ENCODE assay signal across 15 cellular contexts in genomic region chr21:44924611-44925010, GRCh38. TPM values are rescaled to one million over a fixed set of nuclear protein-coding genes. Genes with fewer than 3 reads are reported as not detected.
DNase-seq lines count a peak whose midpoint lies in the region; ATAC-seq and TF ChIP-seq lines count a peak whose summit lies in the region.
"Had no signal": no experiment of that assay in that cellular context is flagged by ENCODE, and none has a peak within 500 bp of the region (broad histone marks: within the 10 kb centered on the region; RNA-seq: fewer than 3 reads in every experiment).

No MANE protein-coding gene starts in this region.

- H3K4me3 Mint-ChIP-seq in activated naive CD4-positive, alpha-beta T cell treated with anti-CD3 and anti-CD28 coated beads, Interleukin-2, amount 10 ng/mL, durations not matched to agents 7 days and 5 days: peak overlapping the region; percentile 11
- H3K4me3 Mint-ChIP-seq in activated CD8-positive, alpha-beta T cell treated with anti-CD3 and anti-CD28 coated beads for 36 hours: peak overlapping the region; percentile 100
- H3K4me3 Mint-ChIP-seq in immature natural killer cell: peak overlapping the region; percentile 67 to 91 (median 87)

- intact Hi-C loops in activated CD8-positive, alpha-beta T cell treated with anti-CD3 and anti-CD28 coated beads for 36 hours (cut with micrococcal nuclease): loop anchor here (5.0 to 10.0 kb wide), 2 partner anchors 32 to 50 kb away; partner anchors contain the start of gene PTTG1IP
- intact Hi-C loops in transverse colon (cut with DNase I; ENCODE audit: low total_unique reads): no loop called here
- intact Hi-C loops in vagina (cut with DNase I): no loop called here

- H3K4me1 Mint-ChIP-seq in activated naive CD4-positive, alpha-beta T cell treated with anti-CD3 and anti-CD28 coated beads, Interleukin-2, amount 10 ng/mL, durations not matched to agents 7 days and 5 days: peaks cover 84% of the 10 kb centered on the region
- H3K4me1 Mint-ChIP-seq in activated CD8-positive, alpha-beta T cell treated with anti-CD3 and anti-CD28 coated beads for 36 hours (ENCODE audit: low read depth): peaks cover 69% of the 10 kb centered on the region
- H3K4me1 Mint-ChIP-seq in immature natural killer cell: peaks cover 84 to 90% of the 10 kb centered on the region in 2 donors

- no peak for ATAC-seq in activated CD8-positive, alpha-beta T cell treated with anti-CD3 and anti-CD28 coated beads for 36 hours
- no peak for ATAC-seq in GM19463 (IDR thresholded peaks at IDR 0.05; ENCODE audit: unreplicated experiment)
- ATAC-seq: HCT116, Panc1 had no signal

- H3K4me3 ChIP-seq in transverse colon (no peak overlapping the region), vagina (no peak overlapping the region)
- H3K4me3 ChIP-seq: cardiac muscle cell, esophagus muscularis mucosa, ovary had no signal

- TF ChIP-seq EP300 in transverse colon (IDR thresholded peaks at IDR 0.05; ENCODE audit: low read depth): no peak

- CTCF ChIA-PET in activated naive CD4-positive, alpha-beta T cell treated with anti-CD3 and anti-CD28 coated beads, Interleukin-2, amount 10 ng/mL, durations not matched to agents 7 days and 5 days (lab: Charles Lee): interaction anchor here (0.7 kb wide), 1 partner anchor 11 kb away, joined by 3 read pairs; no protein-coding TSS in a partner anchor
- CTCF ChIA-PET in activated CD8-positive, alpha-beta T cell treated with anti-CD3 and anti-CD28 coated beads for 36 hours (lab: Charles Lee): no interaction called here

- peaks cover 0 to 19% (median 5%) of the 10 kb centered on the region in 4 donors for H3K4me1 ChIP-seq in transverse colon
- peaks cover 9% of the 10 kb centered on the region for H3K4me1 ChIP-seq in vagina

- no peak for TF ChIP-seq POLR2A in transverse colon (IDR thresholded peaks at IDR 0.05)
- no peak for TF ChIP-seq POLR2A in vagina (IDR thresholded peaks at IDR 0.05)

- no peaks in the 10 kb centered on the region for H3K27me3 Mint-ChIP-seq in activated naive CD4-positive, alpha-beta T cell treated with anti-CD3 and anti-CD28 coated beads, Interleukin-2, amount 10 ng/mL, durations not matched to agents 7 days and 5 days
- no peaks in the 10 kb centered on the region for H3K27me3 Mint-ChIP-seq in activated CD8-positive, alpha-beta T cell treated with anti-CD3 and anti-CD28 coated beads for 36 hours
- H3K27me3 Mint-ChIP-seq in immature natural killer cell (ENCODE audit: low read depth in 3 of 3): peaks cover 8 to 19% (median 15%) of the 10 kb centered on the region in 3 donors

- H3K36me3 Mint-ChIP-seq in activated naive CD4-positive, alpha-beta T cell treated with anti-CD3 and anti-CD28 coated beads, Interleukin-2, amount 10 ng/mL, durations not matched to agents 7 days and 5 days: peaks cover 40% of the 10 kb centered on the region
- H3K36me3 Mint-ChIP-seq in activated CD8-positive, alpha-beta T cell treated with anti-CD3 and anti-CD28 coated beads for 36 hours (ENCODE audit: low read depth): peaks cover 51% of the 10 kb centered on the region
- H3K36me3 Mint-ChIP-seq in immature natural killer cell: peaks cover 0 to 4% (median 0%) of the 10 kb centered on the region in 3 donors

- POLR2A ChIA-PET in activated CD8-positive, alpha-beta T cell treated with anti-CD3 and anti-CD28 coated beads for 36 hours (lab: Charles Lee): interaction anchor here (4.6 kb wide), 1 partner anchor 11 kb away, joined by 34 read pairs; no protein-coding TSS in a partner anchor

- H3K27ac Mint-ChIP-seq in activated naive CD4-positive, alpha-beta T cell treated with anti-CD3 and anti-CD28 coated beads, Interleukin-2, amount 10 ng/mL, durations not matched to agents 7 days and 5 days: peak overlapping the region; percentile 98
- H3K27ac Mint-ChIP-seq in activated CD8-positive, alpha-beta T cell treated with anti-CD3 and anti-CD28 coated beads for 36 hours: peak overlapping the region; percentile 96
- H3K27ac Mint-ChIP-seq in immature natural killer cell: peak overlapping the region; percentile 86 to 97 (median 94)

- no peak for TF ChIP-seq CTCF in activated CD8-positive, alpha-beta T cell treated with anti-CD3 and anti-CD28 coated beads for 36 hours (IDR thresholded peaks at IDR 0.05)
- TF ChIP-seq CTCF in transverse colon (IDR thresholded peaks at IDR 0.05): no peak
- TF ChIP-seq CTCF in vagina (IDR thresholded peaks at IDR 0.05): no peak

- H3K36me3 ChIP-seq in transverse colon (no peaks in the 10 kb centered on the region), vagina (no peaks in the 10 kb centered on the region)
- H3K36me3 ChIP-seq: cardiac muscle cell, esophagus muscularis mucosa, ovary had no signal

- DNase-seq in activated naive CD4-positive, alpha-beta T cell treated with anti-CD3 and anti-CD28 coated beads, Interleukin-2, amount 10 ng/mL, durations not matched to agents 7 days and 5 days: no peak
- DNase-seq in activated naive CD4-positive, alpha-beta T cell treated with Interleukin-2 at 50 U/mL for 16 hours: no peak
- no peak for DNase-seq in activated CD8-positive, alpha-beta T cell treated with anti-CD3 and anti-CD28 coated beads for 36 hours
- DNase-seq in immature natural killer cell (no peak), transverse colon (no peak), vagina (ENCODE audit: extremely low spot score in 2 of 2) (no peak), NCI-H69 (lab: John Stamatoyannopoulos, UW) (no peak)
- DNase-seq: NCI-H345, ovary had no signal

- H3K27me3 ChIP-seq in transverse colon (peaks cover 46% of the 10 kb centered on the region), vagina (no peaks in the 10 kb centered on the region)
- H3K27me3 ChIP-seq: ovary had no signal

- H3K9me3 Mint-ChIP-seq in activated naive CD4-positive, alpha-beta T cell treated with anti-CD3 and anti-CD28 coated beads, Interleukin-2, amount 10 ng/mL, durations not matched to agents 7 days and 5 days: peaks cover 7% of the 10 kb centered on the region
- no peaks in the 10 kb centered on the region for H3K9me3 Mint-ChIP-seq in activated CD8-positive, alpha-beta T cell treated with anti-CD3 and anti-CD28 coated beads for 36 hours
- H3K9me3 Mint-ChIP-seq in immature natural killer cell: no peaks in the 10 kb centered on the region

- H3K9me3 ChIP-seq in transverse colon (no peaks in the 10 kb centered on the region), vagina (no peaks in the 10 kb centered on the region)
- H3K9me3 ChIP-seq: esophagus muscularis mucosa had no signal

- in situ Hi-C loops in transverse colon (cut with MboI; ENCODE audit: low pct_ligation_motif_present in 1 of 4, low pct_unique_long_range_greater_than_20kb in 1 of 4, low sequenced_read_pairs in 3 of 4): loop anchor here in 1 of 4 donors (25.0 kb wide), 1 partner anchor 112 kb away; the partner anchor contains the start of genes SUMO3 and UBE2G2

- H3K27ac ChIP-seq in transverse colon (peak overlapping the region in 3 of 4 donors; percentile 5 to 16 (median 7)), vagina (no peak overlapping the region)
- H3K27ac ChIP-seq: cardiac muscle cell, ovary had no signal

- 78 to 79% methylated on average over 6 to 7 of the region's 7 CpGs for WGBS in transverse colon (ENCODE audit: low coverage in 1 of 2), 2 donors

RNA-seq across cellular contexts. Expression of gene ITGB2, which starts 3.9 kb away (rescaled TPM):
- 100 to 1,000 TPM; 340 to 343 TPM for total RNA-seq in activated CD8-positive, alpha-beta T cell treated with anti-CD3 and anti-CD28 coated beads for 36 hours
- polyA plus RNA-seq in immature natural killer cell: 1,000 to 10,000 TPM; 1,416 to 2,161 (median 1,452) TPM
- total RNA-seq in transverse colon: 10 to 100 TPM; 14.2 to 32.4 (median 24.9) TPM
- 35.1 TPM for total RNA-seq in vagina
- total RNA-seq: G401 had no signal

RNA-seq across cellular contexts. Expression of gene SLX9, which starts 15.2 kb away (rescaled TPM):
- total RNA-seq in activated CD8-positive, alpha-beta T cell treated with anti-CD3 and anti-CD28 coated beads for 36 hours: 10 to 100 TPM; 76.0 to 76.5 TPM
- 10 to 100 TPM in 2 of 3 donors, 1 to 10 TPM in 1; 7.1 to 12.4 (median 11.3) TPM for polyA plus RNA-seq in immature natural killer cell
- 10 to 100 TPM in 3 of 4 donors, 1 to 10 TPM in 1; 8.1 to 46.0 (median 16.6) TPM for total RNA-seq in transverse colon
- 8.3 TPM for total RNA-seq in vagina

RNA-seq across cellular contexts. Expression of gene PTTG1IP, which starts 51.1 kb away (rescaled TPM):
- 10 to 100 TPM; 60.7 to 61.8 TPM for total RNA-seq in activated CD8-positive, alpha-beta T cell treated with anti-CD3 and anti-CD28 coated beads for 36 hours
- 100 to 1,000 TPM in 1 of 3 donors, 10 to 100 TPM in 2; 67.7 to 103 (median 92.9) TPM for polyA plus RNA-seq in immature natural killer cell
- total RNA-seq in transverse colon (100 to 1,000 TPM; 157 to 552 (median 288) TPM), vagina (165 TPM)

Comparison
In these comparisons a context has a peak if more than half of its experiments do, and no peak if none do; other contexts are left out.
1. H3K4me3 Mint-ChIP-seq: peak in every context shown above with its lines; median percentile 100 in activated CD8-positive, alpha-beta T cell treated with anti-CD3 and anti-CD28 coated beads for 36 hours; 87 in immature natural killer cell; 11 in activated naive CD4-positive, alpha-beta T cell treated with anti-CD3 and anti-CD28 coated beads, Interleukin-2, amount 10 ng/mL, durations not matched to agents 7 days and 5 days.